In the genomic region with DNA sequence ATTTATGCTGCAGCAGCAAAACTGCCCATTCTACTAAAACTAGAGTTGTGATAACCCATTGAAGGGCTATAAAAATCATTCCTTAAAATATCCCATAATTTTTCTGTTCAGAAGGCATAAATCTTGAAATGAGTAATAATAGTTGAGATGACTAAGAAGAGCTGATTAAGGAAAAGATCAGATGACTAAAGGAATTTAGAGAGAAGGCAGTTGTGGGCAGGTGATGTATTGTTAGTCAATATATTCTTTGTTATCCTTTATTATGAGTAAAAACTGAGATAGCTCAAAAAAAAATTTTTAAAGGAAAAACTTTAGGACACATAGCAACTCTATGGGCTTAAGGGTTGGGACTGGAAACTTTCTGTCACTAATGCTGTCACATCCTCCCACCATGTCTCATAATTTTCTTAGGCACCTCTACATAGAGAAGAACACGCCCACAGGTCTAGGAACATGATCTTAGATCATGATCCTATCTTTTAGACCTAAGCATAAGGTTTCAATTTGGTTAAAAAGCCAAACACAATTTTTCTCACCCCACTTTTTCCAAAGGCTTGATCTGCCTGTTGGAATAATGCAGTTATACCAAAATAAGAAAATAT, we compare ENCODE assay signal across 22 cellular contexts.
"Had no signal": no experiment of that assay in that cellular context is flagged by ENCODE, and none has a peak within 500 bp of the region (broad histone marks: within the 10 kb centered on the region; RNA-seq: fewer than 3 reads in every experiment).

No MANE protein-coding gene starts in this region.

- H3K36me3 ChIP-seq: neutrophil, ovary, right atrium auricular region, tibial nerve had no signal

- H3K27ac Mint-ChIP-seq: activated B cell treated with CpG ODN at 0.5 μM for 24 hours; activated naive CD8-positive, alpha-beta T cell treated with anti-CD3 and anti-CD28 coated beads, Interleukin-2, amount 10 ng/mL, durations not matched to agents 7 days and 5 days; dendritic cell treated with granulocyte-macrophage colony-stimulating factor and Interleukin-4, amounts not matched to agents 40 ng/mL and 50 ng/mL, for 4 days; memory B cell; natural killer cell treated with Interleukin-12 subunit alpha and Interleukin-12 subunit beta and Interleukin-15 and Interleukin-18, amount 100 ng/mL, for 72 hours; stimulated activated naive CD8-positive, alpha-beta T cell treated with anti-CD3 and anti-CD28 coated beads, Interleukin-15, Interleukin-2, amounts not matched to agents 100 ng/mL and 50 ng/mL, for 24 hours; T-helper 1 cell treated with Interleukin-12 subunit alpha and Interleukin-12 subunit beta and Interleukin-4 antibody, amounts not matched to agents 30 μg/mL and 1 μg/mL, for 36 hours had no signal

- H3K4me3 Mint-ChIP-seq: activated B cell treated with CpG ODN at 0.5 μM for 24 hours; activated naive CD8-positive, alpha-beta T cell treated with anti-CD3 and anti-CD28 coated beads, Interleukin-2, amount 10 ng/mL, durations not matched to agents 7 days and 5 days; dendritic cell treated with granulocyte-macrophage colony-stimulating factor and Interleukin-4, amounts not matched to agents 40 ng/mL and 50 ng/mL, for 4 days; memory B cell; natural killer cell treated with Interleukin-12 subunit alpha and Interleukin-12 subunit beta and Interleukin-15 and Interleukin-18, amount 100 ng/mL, for 72 hours; stimulated activated naive CD8-positive, alpha-beta T cell treated with anti-CD3 and anti-CD28 coated beads, Interleukin-15, Interleukin-2, amounts not matched to agents 100 ng/mL and 50 ng/mL, for 24 hours; T-helper 1 cell treated with Interleukin-12 subunit alpha and Interleukin-12 subunit beta and Interleukin-4 antibody, amounts not matched to agents 30 μg/mL and 1 μg/mL, for 36 hours had no signal

- H3K4me1 Mint-ChIP-seq: activated B cell treated with CpG ODN at 0.5 μM for 24 hours; activated naive CD8-positive, alpha-beta T cell treated with anti-CD3 and anti-CD28 coated beads, Interleukin-2, amount 10 ng/mL, durations not matched to agents 7 days and 5 days; memory B cell had no signal

- DNase-seq: activated B cell treated with CpG ODN at 0.5 μM for 24 hours; activated CD4-positive, alpha-beta T cell treated with anti-CD3 and anti-CD28 coated beads for 4 hours; activated CD4-positive, alpha-beta T cell treated with anti-CD3 and anti-CD28 coated beads, Interleukin-2, amount 50 U/mL, for 48 hours; activated naive CD4-positive, alpha-beta T cell treated with Interleukin-2 at 50 U/mL for 16 hours; activated naive CD8-positive, alpha-beta T cell treated with anti-CD3 and anti-CD28 coated beads, Interleukin-2, amount 10 ng/mL, durations not matched to agents 7 days and 5 days; activated T-cell treated with anti-CD3 and anti-CD28 coated beads, Interleukin-2, amount 50 U/mL, for 48 hours; amygdala; effector CD4-positive, alpha-beta T cell; erythroblast; hippocampal formation; ovary; psoas muscle; stimulated activated CD4-positive, alpha-beta T cell treated with anti-CD3 and anti-CD28 coated beads, Interleukin-4, amount 100 ng/mL, for 24 hours; T1000 had no signal

- H3K9me3 Mint-ChIP-seq: activated naive CD8-positive, alpha-beta T cell treated with anti-CD3 and anti-CD28 coated beads, Interleukin-2, amount 10 ng/mL, durations not matched to agents 7 days and 5 days; dendritic cell treated with granulocyte-macrophage colony-stimulating factor and Interleukin-4, amounts not matched to agents 40 ng/mL and 50 ng/mL, for 4 days; memory B cell; stimulated activated naive CD8-positive, alpha-beta T cell treated with anti-CD3 and anti-CD28 coated beads, Interleukin-15, Interleukin-2, amounts not matched to agents 100 ng/mL and 50 ng/mL, for 24 hours; T-helper 1 cell treated with Interleukin-12 subunit alpha and Interleukin-12 subunit beta and Interleukin-4 antibody, amounts not matched to agents 30 μg/mL and 1 μg/mL, for 36 hours had no signal

- H3K4me3 ChIP-seq: ovary, psoas muscle, right atrium auricular region, tibial nerve had no signal

- H3K9me3 ChIP-seq: neutrophil, ovary, psoas muscle, right atrium auricular region, tibial nerve had no signal

- H3K27me3 Mint-ChIP-seq: activated B cell treated with CpG ODN at 0.5 μM for 24 hours; activated naive CD8-positive, alpha-beta T cell treated with anti-CD3 and anti-CD28 coated beads, Interleukin-2, amount 10 ng/mL, durations not matched to agents 7 days and 5 days; dendritic cell treated with granulocyte-macrophage colony-stimulating factor and Interleukin-4, amounts not matched to agents 40 ng/mL and 50 ng/mL, for 4 days; memory B cell; natural killer cell treated with Interleukin-12 subunit alpha and Interleukin-12 subunit beta and Interleukin-15 and Interleukin-18, amount 100 ng/mL, for 72 hours; stimulated activated naive CD8-positive, alpha-beta T cell treated with anti-CD3 and anti-CD28 coated beads, Interleukin-15, Interleukin-2, amounts not matched to agents 100 ng/mL and 50 ng/mL, for 24 hours had no signal

- H3K27me3 ChIP-seq: neutrophil, ovary, right atrium auricular region, tibial nerve had no signal

- H3K27ac ChIP-seq: neutrophil, ovary, psoas muscle, right atrium auricular region, tibial nerve had no signal

- H3K36me3 Mint-ChIP-seq: activated naive CD8-positive, alpha-beta T cell treated with anti-CD3 and anti-CD28 coated beads, Interleukin-2, amount 10 ng/mL, durations not matched to agents 7 days and 5 days; memory B cell; natural killer cell treated with Interleukin-12 subunit alpha and Interleukin-12 subunit beta and Interleukin-15 and Interleukin-18, amount 100 ng/mL, for 72 hours had no signal

- ATAC-seq: natural killer cell treated with Interleukin-12 subunit alpha and Interleukin-12 subunit beta and Interleukin-15 and Interleukin-18, amount 100 ng/mL, for 72 hours; psoas muscle had no signal

- H3K4me1 ChIP-seq: psoas muscle, right atrium auricular region, tibial nerve had no signal
